In the genomic region with DNA sequence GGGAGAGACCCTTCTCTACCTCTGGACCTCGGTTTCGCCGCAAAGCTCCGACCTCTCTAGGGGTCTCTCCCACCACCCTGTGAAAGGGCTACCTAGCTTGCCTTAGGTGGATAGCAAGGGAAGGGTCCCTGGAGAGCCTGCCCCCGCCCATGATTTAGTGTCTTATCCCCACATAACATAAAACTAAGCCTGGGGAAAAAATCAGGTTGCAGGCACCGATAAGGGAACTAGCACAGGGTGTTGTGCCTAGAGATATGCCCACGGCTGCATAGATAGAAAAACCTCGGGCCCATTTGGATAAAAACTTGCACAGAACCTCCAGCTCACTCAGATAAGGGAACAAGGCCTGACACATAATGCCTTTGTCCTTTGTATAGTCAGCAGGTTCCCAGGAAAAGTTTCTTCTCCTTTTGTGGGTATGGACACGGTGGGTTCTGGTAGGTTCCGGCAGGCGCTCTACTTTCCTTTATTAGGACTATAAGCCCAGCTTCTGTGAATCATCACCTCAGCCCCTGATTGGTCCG, we compare ENCODE assay signal across 1 cellular context.
TF ChIP-seq lines count a peak whose summit lies in the region.

No MANE protein-coding gene starts in this region.

TF ChIP-seq in K562, 482 proteins besides CTCF, POLR2A, EP300 and RAD21 (continued from another document and continues in another):
- TF ChIP-seq PATZ1 (CRISPR knock-in tag; IDR thresholded peaks at IDR 0.05; ENCODE audit: borderline replicate concordance) (no peak), ETV5 (CRISPR knock-in tag; IDR thresholded peaks at IDR 0.05; ENCODE audit: low read depth) (no peak), ZNF511 (CRISPR knock-in tag; IDR thresholded peaks at IDR 0.05) (no peak), TCF3 (CRISPR knock-in tag; IDR thresholded peaks at IDR 0.05) (peak; percentile 98), DPF2 (IDR thresholded peaks at IDR 0.05) (peak; percentile 98), ZNF766 (CRISPR knock-in tag; conservative IDR thresholded peaks at IDR 0.05) (peak; percentile 89), SMARCC2 (IDR thresholded peaks at IDR 0.05; ENCODE audit: low read depth) (peak; percentile 94), BACH1 (tag; IDR thresholded peaks at IDR 0.05) (peak; percentile 91; the same call in 1 of the 2 replicates), ZEB2 (IDR thresholded peaks at IDR 0.05) (0 out of 2 replicates have a peak, but pooled peaks have one; percentile 13), EWSR1 (IDR thresholded peaks at IDR 0.05; ENCODE audit: borderline replicate concordance, low read depth, partially characterized antibody) (no peak), SFPQ (IDR thresholded peaks at IDR 0.05; ENCODE audit: low read depth, low read length) (no peak), SAFB2 (IDR thresholded peaks at IDR 0.05; ENCODE audit: borderline replicate concordance, low read depth, low read length, severe bottlenecking) (no peak), TSC22D4 (tag; IDR thresholded peaks at IDR 0.05) (no peak), ZNF318 (IDR thresholded peaks at IDR 0.05; ENCODE audit: borderline replicate concordance in 1 of 2, low read depth in 1 of 2) (no peak), ZNF778 (CRISPR knock-in tag; IDR thresholded peaks at IDR 0.05) (no peak), NR1H2 (CRISPR knock-in tag; IDR thresholded peaks at IDR 0.05) (no peak), TARDBP (IDR thresholded peaks at IDR 0.05) (peak; percentile 87), LCOR (CRISPR knock-in tag; IDR thresholded peaks at IDR 0.05) (no peak), POLR2G (IDR thresholded peaks at IDR 0.05; ENCODE audit: low read depth, low read length) (no peak), ZNF311 (CRISPR knock-in tag; IDR thresholded peaks at IDR 0.05) (peak; percentile 85), BRD4 (IDR thresholded peaks at IDR 0.05) (no peak), RBM17 (IDR thresholded peaks at IDR 0.05; ENCODE audit: borderline replicate concordance, low read depth, low read length) (no peak), TOE1 (IDR thresholded peaks at IDR 0.05; ENCODE audit: borderline replicate concordance) (no peak), TOE1 (CRISPR knock-in tag; IDR thresholded peaks at IDR 0.05; ENCODE audit: borderline replicate concordance, low read depth) (no peak), TCFL5 (CRISPR knock-in tag; conservative IDR thresholded peaks at IDR 0.05) (no peak; the same call in 1 of the 2 replicates), SNIP1 (IDR thresholded peaks at IDR 0.05; ENCODE audit: low read depth) (no peak), RFX5 (IDR thresholded peaks at IDR 0.05; ENCODE audit: low read depth, low read length) (no peak)
- TF ChIP-seq, protein P1, sequence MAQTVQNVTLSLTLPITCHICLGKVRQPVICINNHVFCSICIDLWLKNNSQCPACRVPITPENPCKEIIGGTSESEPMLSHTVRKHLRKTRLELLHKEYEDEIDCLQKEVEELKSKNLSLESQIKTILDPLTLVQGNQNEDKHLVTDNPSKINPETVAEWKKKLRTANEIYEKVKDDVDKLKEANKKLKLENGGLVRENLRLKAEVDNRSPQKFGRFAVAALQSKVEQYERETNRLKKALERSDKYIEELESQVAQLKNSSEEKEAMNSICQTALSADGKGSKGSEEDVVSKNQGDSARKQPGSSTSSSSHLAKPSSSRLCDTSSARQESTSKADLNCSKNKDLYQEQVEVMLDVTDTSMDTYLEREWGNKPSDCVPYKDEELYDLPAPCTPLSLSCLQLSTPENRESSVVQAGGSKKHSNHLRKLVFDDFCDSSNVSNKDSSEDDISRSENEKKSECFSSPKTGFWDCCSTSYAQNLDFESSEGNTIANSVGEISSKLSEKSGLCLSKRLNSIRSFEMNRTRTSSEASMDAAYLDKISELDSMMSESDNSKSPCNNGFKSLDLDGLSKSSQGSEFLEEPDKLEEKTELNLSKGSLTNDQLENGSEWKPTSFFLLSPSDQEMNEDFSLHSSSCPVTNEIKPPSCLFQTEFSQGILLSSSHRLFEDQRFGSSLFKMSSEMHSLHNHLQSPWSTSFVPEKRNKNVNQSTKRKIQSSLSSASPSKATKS (CRISPR knock-in tag; IDR thresholded peaks at IDR 0.05) = no peak
- TF ChIP-seq, protein P2, sequence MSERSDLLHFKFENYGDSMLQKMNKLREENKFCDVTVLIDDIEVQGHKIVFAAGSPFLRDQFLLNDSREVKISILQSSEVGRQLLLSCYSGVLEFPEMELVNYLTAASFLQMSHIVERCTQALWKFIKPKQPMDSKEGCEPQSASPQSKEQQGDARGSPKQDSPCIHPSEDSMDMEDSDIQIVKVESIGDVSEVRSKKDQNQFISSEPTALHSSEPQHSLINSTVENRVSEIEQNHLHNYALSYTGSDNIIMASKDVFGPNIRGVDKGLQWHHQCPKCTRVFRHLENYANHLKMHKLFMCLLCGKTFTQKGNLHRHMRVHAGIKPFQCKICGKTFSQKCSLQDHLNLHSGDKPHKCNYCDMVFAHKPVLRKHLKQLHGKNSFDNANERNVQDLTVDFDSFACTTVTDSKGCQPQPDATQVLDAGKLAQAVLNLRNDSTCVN (CRISPR knock-in tag; IDR thresholded peaks at IDR 0.05) = no peak
- TF ChIP-seq, protein P3, sequence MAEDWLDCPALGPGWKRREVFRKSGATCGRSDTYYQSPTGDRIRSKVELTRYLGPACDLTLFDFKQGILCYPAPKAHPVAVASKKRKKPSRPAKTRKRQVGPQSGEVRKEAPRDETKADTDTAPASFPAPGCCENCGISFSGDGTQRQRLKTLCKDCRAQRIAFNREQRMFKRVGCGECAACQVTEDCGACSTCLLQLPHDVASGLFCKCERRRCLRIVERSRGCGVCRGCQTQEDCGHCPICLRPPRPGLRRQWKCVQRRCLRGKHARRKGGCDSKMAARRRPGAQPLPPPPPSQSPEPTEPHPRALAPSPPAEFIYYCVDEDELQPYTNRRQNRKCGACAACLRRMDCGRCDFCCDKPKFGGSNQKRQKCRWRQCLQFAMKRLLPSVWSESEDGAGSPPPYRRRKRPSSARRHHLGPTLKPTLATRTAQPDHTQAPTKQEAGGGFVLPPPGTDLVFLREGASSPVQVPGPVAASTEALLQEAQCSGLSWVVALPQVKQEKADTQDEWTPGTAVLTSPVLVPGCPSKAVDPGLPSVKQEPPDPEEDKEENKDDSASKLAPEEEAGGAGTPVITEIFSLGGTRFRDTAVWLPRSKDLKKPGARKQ (CRISPR knock-in tag; IDR thresholded peaks at IDR 0.05) = no peak
- TF ChIP-seq, protein P4, sequence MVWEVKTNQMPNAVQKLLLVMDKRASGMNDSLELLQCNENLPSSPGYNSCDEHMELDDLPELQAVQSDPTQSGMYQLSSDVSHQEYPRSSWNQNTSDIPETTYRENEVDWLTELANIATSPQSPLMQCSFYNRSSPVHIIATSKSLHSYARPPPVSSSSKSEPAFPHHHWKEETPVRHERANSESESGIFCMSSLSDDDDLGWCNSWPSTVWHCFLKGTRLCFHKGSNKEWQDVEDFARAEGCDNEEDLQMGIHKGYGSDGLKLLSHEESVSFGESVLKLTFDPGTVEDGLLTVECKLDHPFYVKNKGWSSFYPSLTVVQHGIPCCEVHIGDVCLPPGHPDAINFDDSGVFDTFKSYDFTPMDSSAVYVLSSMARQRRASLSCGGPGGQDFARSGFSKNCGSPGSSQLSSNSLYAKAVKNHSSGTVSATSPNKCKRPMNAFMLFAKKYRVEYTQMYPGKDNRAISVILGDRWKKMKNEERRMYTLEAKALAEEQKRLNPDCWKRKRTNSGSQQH (CRISPR knock-in tag; IDR thresholded peaks at IDR 0.05) = peak; percentile 80
